12 cellular contexts compared by ENCODE assay signal in the genomic region with DNA sequence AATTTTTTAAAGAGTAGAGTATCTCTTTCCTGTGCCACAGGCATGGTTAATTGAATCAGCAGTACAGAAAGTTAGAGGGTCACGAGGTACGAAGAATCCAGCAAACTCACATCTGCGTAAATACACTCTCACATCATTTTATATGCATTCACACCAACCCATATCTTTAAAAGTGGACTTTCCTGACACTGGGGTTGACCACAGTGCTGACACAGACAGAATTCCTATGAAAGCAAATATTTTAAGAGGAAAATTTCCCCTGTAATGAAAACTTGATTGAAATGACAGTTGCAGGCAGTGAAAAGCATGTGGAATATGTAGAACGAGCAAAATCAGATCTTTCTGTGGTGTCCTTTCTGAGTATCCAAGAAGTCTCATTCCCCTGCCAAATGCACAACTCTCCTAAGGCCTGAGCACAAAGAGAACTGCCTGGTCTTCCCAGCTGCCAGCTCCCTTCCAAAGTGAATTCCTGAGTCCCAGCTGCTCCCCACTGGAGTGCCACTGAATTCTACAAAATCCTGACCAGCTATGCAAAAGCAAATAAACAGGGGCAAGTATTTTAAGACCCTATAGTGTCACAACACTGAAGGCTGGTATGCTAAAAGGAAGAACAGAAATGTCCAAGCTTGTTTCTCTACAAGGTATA. TPM values are rescaled to one million over a fixed set of nuclear protein-coding genes. Genes with fewer than 3 reads are reported as not detected.
DNase-seq lines count a peak whose midpoint lies in the region; ATAC-seq and TF ChIP-seq lines count a peak whose summit lies in the region.
"Had no signal": no experiment of that assay in that cellular context is flagged by ENCODE, and none has a peak within 500 bp of the region (broad histone marks: within the 10 kb centered on the region; RNA-seq: fewer than 3 reads in every experiment).

No MANE protein-coding gene starts in this region.

- H3K9me3 Mint-ChIP-seq in brain, result peaks cover 0 to 6% (median 3%) of the 10 kb centered on the region in 5 experiments

- TF ChIP-seq CTCF in brain (conservative IDR thresholded peaks at IDR 0.05), result no peak

- no peak overlapping the region for H3K9ac ChIP-seq in mucosa of rectum (ENCODE audit: low read depth in 1 of 2, low read length in 2 of 2)

- no peak overlapping the region for H3K4me3 ChIP-seq in ACC112 (ENCODE audit: low read depth, low read length)
- H3K4me3 ChIP-seq in mucosa of rectum (ENCODE audit: low read length in 2 of 2), result no peak overlapping the region
- H3K4me3 ChIP-seq: coronary artery had no signal

- H3K27ac ChIP-seq in ACC112 (ENCODE audit: low read depth, low read length) (no peak overlapping the region), KOPT-K1 (ENCODE audit: low read depth, low read length, poor library complexity, severe bottlenecking) (peak overlapping the region; percentile 48), mucosa of rectum (ENCODE audit: low read depth in 2 of 2, low read length in 2 of 2) (peak overlapping the region; percentile 43 to 55)

- H3K27ac Mint-ChIP-seq in brain, result peak overlapping the region in 3 of 5 experiments; percentile 44 to 91 (median 90)

- H3K79me2 ChIP-seq in ACC112 (ENCODE audit: control insufficient read depth, insufficient read depth, low read length, unreplicated experiment), result no peaks in the 10 kb centered on the region

- ATAC-seq in GM21528 (IDR thresholded peaks at IDR 0.05; ENCODE audit: low FRiP score, unreplicated experiment) (no peak), GM21367 (IDR thresholded peaks at IDR 0.05; ENCODE audit: unreplicated experiment) (no peak), GM19351 (IDR thresholded peaks at IDR 0.05; ENCODE audit: unreplicated experiment) (no peak)

- no peaks in the 10 kb centered on the region for H3K36me3 Mint-ChIP-seq in brain

- H3K27me3 ChIP-seq in ACC112 (ENCODE audit: insufficient read depth, low read length), result no peaks in the 10 kb centered on the region
- H3K27me3 ChIP-seq in mucosa of rectum (ENCODE audit: control insufficient read depth in 2 of 2, insufficient read depth in 2 of 2, low read length in 2 of 2), result peaks cover 3 to 5% of the 10 kb centered on the region in 2 donors

- H3K4me1 ChIP-seq in ACC112 (ENCODE audit: control insufficient read depth, insufficient read depth, low read length, unreplicated experiment) (peaks cover 18% of the 10 kb centered on the region), mucosa of rectum (ENCODE audit: control insufficient read depth in 2 of 2, insufficient read depth in 2 of 2, low read length in 2 of 2) (peaks cover 6 to 25% of the 10 kb centered on the region in 2 donors)
- H3K4me1 ChIP-seq: Caco-2 had no signal

- peaks cover 4% of the 10 kb centered on the region for H3K27me3 Mint-ChIP-seq in brain

- H2AFZ ChIP-seq in ACC112 (ENCODE audit: low read length, unreplicated experiment), result peak overlapping the region; percentile 50

- H3K36me3 ChIP-seq in ACC112 (ENCODE audit: insufficient read depth, low read length) (no peaks in the 10 kb centered on the region), KOPT-K1 (ENCODE audit: insufficient read depth, low read length) (no peaks in the 10 kb centered on the region), mucosa of rectum (ENCODE audit: control insufficient read depth in 2 of 2, insufficient read depth in 2 of 2, low read length in 2 of 2) (no peaks in the 10 kb centered on the region)

- H3K9me3 ChIP-seq in KOPT-K1 (ENCODE audit: insufficient read depth, low read length, poor library complexity, severe bottlenecking) (peaks cover 6% of the 10 kb centered on the region), mucosa of rectum (ENCODE audit: control insufficient read depth in 2 of 2, low read length in 2 of 2) (peaks cover 0 to 4% of the 10 kb centered on the region in 2 donors)
- H3K9me3 ChIP-seq: Caco-2 had no signal

- no peak overlapping the region for H3K4me3 Mint-ChIP-seq in brain

- peaks cover 50% of the 10 kb centered on the region for H3K4me1 Mint-ChIP-seq in brain

- DNase-seq in pons (ENCODE audit: low spot score), result no peak
- DNase-seq: Caco-2, NCI-H1048, occipital lobe had no signal

RNA-seq across cellular contexts. Expression of a gene that starts 50.5 kb away (rescaled TPM):
- not detected for polyA plus RNA-seq in brain (ENCODE audit: insufficient read depth, low read depth, low replicate concordance)
